Comparison of ENCODE assay signal across 8 cellular contexts in the genomic region with DNA sequence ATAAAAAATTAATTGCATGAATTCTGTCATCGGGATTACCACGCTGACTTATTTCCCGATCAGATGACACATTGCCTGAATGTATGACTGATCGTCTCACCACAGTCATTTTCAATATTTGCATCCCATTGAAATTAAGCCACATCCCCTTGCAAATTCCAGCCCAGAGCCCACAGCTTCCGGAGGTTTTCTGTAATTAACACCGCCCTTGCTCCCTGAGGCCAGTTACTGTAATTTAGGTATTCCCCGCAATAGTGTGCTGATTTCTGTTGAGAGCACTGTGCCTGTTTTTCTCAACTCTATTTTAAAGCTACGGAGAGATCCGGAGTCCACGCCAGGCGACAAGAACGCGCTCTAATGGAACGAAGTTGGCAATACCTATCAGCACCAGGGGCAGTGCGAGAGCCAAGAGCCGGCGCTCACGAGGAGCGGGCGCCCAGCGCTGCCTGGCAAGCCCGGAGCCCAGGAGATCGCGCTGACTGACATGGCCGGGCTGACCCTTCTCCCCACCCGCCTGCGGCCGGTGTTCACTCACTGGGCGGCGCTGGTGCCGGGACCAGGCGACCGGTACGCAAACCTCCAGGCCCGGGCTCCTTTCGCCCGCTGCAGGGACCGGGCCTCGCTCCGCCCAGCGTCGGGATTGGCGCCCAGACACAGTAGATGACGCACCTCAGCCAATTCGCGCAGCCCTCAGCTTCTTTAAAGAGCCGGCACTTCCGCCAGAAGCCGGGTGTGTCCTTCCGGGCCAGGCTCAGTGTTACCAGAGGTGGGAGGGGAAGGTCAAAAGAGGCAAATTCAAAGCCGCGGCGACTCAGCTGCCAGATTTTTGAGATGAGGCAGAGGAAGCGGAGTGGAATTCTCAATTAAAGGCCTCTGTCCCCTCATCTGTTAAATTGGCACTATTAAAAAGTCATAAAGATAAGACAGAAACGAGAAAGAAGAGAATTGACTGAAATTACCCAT. TPM values are rescaled to one million over a fixed set of nuclear protein-coding genes. Genes with fewer than 3 reads are reported as not detected.
DNase-seq lines count a peak whose midpoint lies in the region; ATAC-seq and TF ChIP-seq lines count a peak whose summit lies in the region.

A gene with protein sequence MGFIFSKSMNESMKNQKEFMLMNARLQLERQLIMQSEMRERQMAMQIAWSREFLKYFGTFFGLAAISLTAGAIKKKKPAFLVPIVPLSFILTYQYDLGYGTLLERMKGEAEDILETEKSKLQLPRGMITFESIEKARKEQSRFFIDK (minus strand): TSS at position 672 of the 963 bp plus-strand sequence. CDS start 5,948 bp downstream, outside the sequence.

- H3K4me2 ChIP-seq in PC-9, result peak within 1 kb of the TSS; percentile 98

- no peak; the same call in 1 of the 2 replicates for TF ChIP-seq CTCF in PC-9 (conservative IDR thresholded peaks at IDR 0.05)
- peak; percentile 27 for TF ChIP-seq CTCF in mucosa of descending colon (IDR thresholded peaks at IDR 0.05)

- intact Hi-C loops in PC-9 (cut with micrococcal nuclease; ENCODE audit: unreplicated experiment), result loop anchor here (2.0 to 10.0 kb wide), 3 partner anchors 153 to 680 kb away; partner anchors contain the start of gene JAK2
- intact Hi-C loops in mucosa of descending colon (cut with DNase I, micrococcal nuclease), result no loop called here

- H4K20me1 ChIP-seq in PC-9 (ENCODE audit: insufficient read depth), result no peaks in the 10 kb centered on the region

- POLR2A ChIA-PET in PC-9 (lab: Charles Lee; ENCODE audit: unreplicated experiment), result interaction anchor here (0.6 to 0.9 kb wide), 4 partner anchors 24 to 1942 kb away, joined by 3 to 11 read pairs (median 5); no protein-coding TSS in a partner anchor

- TF ChIP-seq RAD21 in Ishikawa (IDR thresholded peaks at IDR 0.05; ENCODE audit: low read depth), result no peak

- no peaks in the 10 kb centered on the region for H3K9me2 ChIP-seq in PC-9 (ENCODE audit: insufficient read depth)

- TSS peak; percentile 76 for BruUV-seq in PC-9 (replicated peaks; lab: Mats Ljungman, UMichigan)

- DNase-seq in DMS53 (lab: John Stamatoyannopoulos, UW) (peak; percentile 98), PC-9 (peak; percentile 83 to 84), epithelial cell of prostate (ENCODE audit: low read depth, low spot score) (peak; percentile 41), mucosa of descending colon (peak; percentile 96 to 98 (median 97))
- DNase-seq in activated T-cell treated with anti-CD3 and anti-CD28 coated beads, Interleukin-2, amount 50 U/mL, for 1 hour, result peak; percentile 87
- peak; percentile 85 for DNase-seq in stimulated activated CD8-positive, alpha-beta memory T cell treated with anti-CD3 and anti-CD28 coated beads, Interleukin-4, amount 100 ng/mL, for 24 hours (ENCODE audit: low read depth)

- H3K4me1 ChIP-seq in PC-9 (replicated peaks; ENCODE audit: insufficient read depth), result peaks cover 24% of the 10 kb centered on the region
- H3K4me1 ChIP-seq in mucosa of descending colon (ENCODE audit: low read depth), result peaks cover 14% of the 10 kb centered on the region

- no peaks in the 10 kb centered on the region for H3K79me2 ChIP-seq in PC-9 (ENCODE audit: low read depth)

- H3K9me3 ChIP-seq in PC-9 (ENCODE audit: insufficient read depth, low read depth) (no peaks in the 10 kb centered on the region), mucosa of descending colon (no peaks in the 10 kb centered on the region)

- no peaks in the 10 kb centered on the region for H3K27me3 ChIP-seq in PC-9 (ENCODE audit: insufficient read depth, low read depth)

- TF ChIP-seq EP300 in Ishikawa (IDR thresholded peaks at IDR 0.05; ENCODE audit: borderline replicate concordance), result no peak

- H3K27ac ChIP-seq in PC-9 (peak within 1 kb of the TSS; percentile 84), epithelial cell of prostate (peak within 1 kb of the TSS; percentile 97)

- H3F3A ChIP-seq in PC-9 (ENCODE audit: insufficient read depth, low read depth), result peaks cover 28% of the 10 kb centered on the region; the same call in 1 of the 2 replicates

- H3K4me3 ChIP-seq in PC-9 (peak within 1 kb of the TSS; percentile 80), mucosa of descending colon (peak within 1 kb of the TSS; percentile 33)

- peak; percentile 83 for ATAC-seq in GM21576 (IDR thresholded peaks at IDR 0.05; ENCODE audit: unreplicated experiment)
- peak; percentile 96 for ATAC-seq in mucosa of descending colon

- H3K36me3 ChIP-seq in PC-9 (ENCODE audit: low read depth) (no peaks in the 10 kb centered on the region), mucosa of descending colon (ENCODE audit: low read depth) (no peaks in the 10 kb centered on the region)

- CTCF ChIA-PET in PC-9 (lab: Charles Lee), result no interaction called here

- H2AFZ ChIP-seq in PC-9, result peak within 1 kb of the TSS; percentile 75

TF ChIP-seq in Ishikawa, 13 proteins besides CTCF, POLR2A, EP300 and RAD21:
- peak; percentile 43 for TF ChIP-seq MAX (IDR thresholded peaks at IDR 0.05)
- no peak for TF ChIP-seq ZBTB7A (IDR thresholded peaks at IDR 0.05; ENCODE audit: low read depth)
- no peak for TF ChIP-seq CEBPB (IDR thresholded peaks at IDR 0.05)
- TF ChIP-seq TCF12 (IDR thresholded peaks at IDR 0.05; ENCODE audit: low read depth), result peak; percentile 36
- no peak for TF ChIP-seq EGR1 (IDR thresholded peaks at IDR 0.05)
- peak; percentile 64 for TF ChIP-seq NFIC (IDR thresholded peaks at IDR 0.05)
- TF ChIP-seq YY1 (IDR thresholded peaks at IDR 0.05; ENCODE audit: low read depth), result peak; percentile 63
- no peak; the same call in 1 of the 2 replicates for TF ChIP-seq REST (IDR thresholded peaks at IDR 0.05; ENCODE audit: low read depth)
- TF ChIP-seq TEAD4 (IDR thresholded peaks at IDR 0.05), result no peak; the same call in 1 of the 2 replicates
- peak; percentile 75 for TF ChIP-seq TAF1 (IDR thresholded peaks at IDR 0.05; ENCODE audit: low read depth)
- TF ChIP-seq, protein P1, sequence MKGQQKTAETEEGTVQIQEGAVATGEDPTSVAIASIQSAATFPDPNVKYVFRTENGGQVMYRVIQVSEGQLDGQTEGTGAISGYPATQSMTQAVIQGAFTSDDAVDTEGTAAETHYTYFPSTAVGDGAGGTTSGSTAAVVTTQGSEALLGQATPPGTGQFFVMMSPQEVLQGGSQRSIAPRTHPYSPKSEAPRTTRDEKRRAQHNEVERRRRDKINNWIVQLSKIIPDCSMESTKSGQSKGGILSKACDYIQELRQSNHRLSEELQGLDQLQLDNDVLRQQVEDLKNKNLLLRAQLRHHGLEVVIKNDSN (IDR thresholded peaks at IDR 0.05), result peak; percentile 11; the same call in 1 of the 2 replicates
- peak; percentile 84 for TF ChIP-seq FOXM1 (IDR thresholded peaks at IDR 0.05; ENCODE audit: borderline replicate concordance, low read depth)
- TF ChIP-seq CREB1 (IDR thresholded peaks at IDR 0.05; ENCODE audit: low read depth), result peak; percentile 72

RNA-seq across cellular contexts. Expression of the gene that starts here (rescaled TPM):
- total RNA-seq in PC-9 (2021) (13.5 and 22.0 TPM in 2 replicates), mucosa of descending colon (10 to 100 TPM; 34.0 to 67.1 (median 53.0) TPM)

Comparison
In these comparisons a context has a peak if more than half of its experiments do, and no peak if none do; other contexts are left out.
1. Peak in every context shown above with its lines: DNase-seq, ATAC-seq, H3K4me3 ChIP-seq and H3K27ac ChIP-seq.
2. DNase-seq: peak in every context shown above with its lines; median percentile 98 in DMS53; 97 in mucosa of descending colon; 87 in activated T-cell treated with anti-CD3 and anti-CD28 coated beads, Interleukin-2, amount 50 U/mL, for 1 hour; 85 in stimulated activated CD8-positive, alpha-beta memory T cell treated with anti-CD3 and anti-CD28 coated beads, Interleukin-4, amount 100 ng/mL, for 24 hours; 84 in PC-9; 41 in epithelial cell of prostate.